In the genomic region with DNA sequence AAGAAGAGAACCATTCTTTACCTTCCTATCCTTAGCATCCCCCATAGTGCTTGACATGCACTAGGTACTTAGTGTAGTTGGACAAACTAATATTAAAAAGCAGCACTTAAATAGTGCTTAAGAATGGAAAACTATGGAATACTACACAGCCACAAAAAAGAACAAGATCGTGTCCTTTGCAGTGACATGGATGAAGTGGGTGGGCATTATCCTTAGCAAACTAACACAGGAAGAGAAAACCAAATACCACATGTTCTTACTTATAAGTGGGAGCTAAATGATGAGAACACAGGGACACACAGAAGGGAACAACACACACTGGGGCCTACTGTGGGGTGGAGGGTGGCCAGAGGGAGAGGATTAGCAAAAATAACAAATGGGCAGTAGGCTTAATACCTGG, we compare ENCODE assay signal across 31 cellular contexts.
A peak's percentile ranks its signal among the peaks of the same experiment; 100 is the strongest.
DNase-seq lines count a peak whose midpoint lies in the region; ATAC-seq and TF ChIP-seq lines count a peak whose summit lies in the region.
"Had no signal": no experiment of that assay in that cellular context is flagged by ENCODE, and none has a peak within 500 bp of the region (broad histone marks: within the 10 kb centered on the region; RNA-seq: fewer than 3 reads in every experiment).

No MANE protein-coding gene starts in this region.

- DNase-seq in osteocyte (ENCODE audit: extremely low spot score, unreplicated experiment), result no peak
- no peak for DNase-seq in epidermal melanocyte (ENCODE audit: insufficient read length, low spot score)
- DNase-seq: 8988T; ACHN; AML-193; BE2C; C1 segment of cervical spinal cord; Caco-2; Calu3; CD4-positive, alpha-beta memory T cell; CD4-positive, alpha-beta T cell; CD4-positive, CD25-positive, alpha-beta regulatory T cell; CD8-positive, alpha-beta memory T cell; CD8-positive, alpha-beta T cell; COR-L47; DMS 273 treated with DMSO at 0.1 percent for 48 hours; DMS153; DMS53; DMS79; DMS79 treated with DMSO at 0.1 percent for 48 hours; DND-41; EL had no signal

- H3K4me1 ChIP-seq in HEK293 (ENCODE audit: control insufficient read depth, insufficient read depth, low read length), result peaks cover 16% of the 10 kb centered on the region
- H3K4me1 ChIP-seq: A549; BE2C; BLaER1; BLaER1 treated with 17β-estradiol and CSF1 and Interleukin-3, amounts not matched to agents 10 nM and 100 nM; Caco-2 had no signal

- no peak overlapping the region for H3K4me3 Mint-ChIP-seq in osteocyte (ENCODE audit: unreplicated experiment)
- H3K4me3 Mint-ChIP-seq: B cell; CD14-positive monocyte; CD4-positive, alpha-beta memory T cell; CD4-positive, alpha-beta T cell; CD4-positive, CD25-positive, alpha-beta regulatory T cell; CD8-positive, alpha-beta memory T cell; CD8-positive, alpha-beta T cell had no signal

- POLR2A ChIA-PET in HEK293 (lab: Yijun Ruan, JAX), result no interaction called here

- no peak for TF ChIP-seq CTCF in HEK293 (tag by site-specific recombination; IDR thresholded peaks at IDR 0.05)
- TF ChIP-seq CTCF in osteocyte (IDR thresholded peaks at IDR 0.05), result no peak

- H3K9me3 Mint-ChIP-seq in osteocyte (ENCODE audit: unreplicated experiment), result no peaks in the 10 kb centered on the region
- H3K9me3 Mint-ChIP-seq: CD14-positive monocyte had no signal

- no peaks in the 10 kb centered on the region for H3K9me3 ChIP-seq in HEK293 (ENCODE audit: control insufficient read depth, insufficient read depth, low read depth, low read length)
- H3K9me3 ChIP-seq: A549, BE2C, BLaER1, Caco-2 had no signal

- H3K4me1 Mint-ChIP-seq in osteocyte (ENCODE audit: unreplicated experiment), result peaks cover 56% of the 10 kb centered on the region
- H3K4me1 Mint-ChIP-seq: B cell; CD14-positive monocyte; CD4-positive, alpha-beta memory T cell; CD4-positive, CD25-positive, alpha-beta regulatory T cell; CD8-positive, alpha-beta memory T cell had no signal

- H3K27ac Mint-ChIP-seq in osteocyte (ENCODE audit: unreplicated experiment), result peak overlapping the region; percentile 29
- H3K27ac Mint-ChIP-seq: B cell; CD14-positive monocyte; CD4-positive, alpha-beta memory T cell; CD4-positive, alpha-beta T cell; CD4-positive, CD25-positive, alpha-beta regulatory T cell; CD8-positive, alpha-beta memory T cell; CD8-positive, alpha-beta T cell had no signal

- H3K27ac ChIP-seq in HEK293 (ENCODE audit: extremely low read depth, low read depth, low read length), result no peak overlapping the region
- H3K27ac ChIP-seq: 22Rv1; A549; BLaER1; BLaER1 treated with 17β-estradiol and CSF1 and Interleukin-3, amounts not matched to agents 10 nM and 100 nM; C4-2B had no signal

- no peak for ATAC-seq in HG02588 (IDR thresholded peaks at IDR 0.05; ENCODE audit: unreplicated experiment)
- ATAC-seq: A549; CD8-positive, alpha-beta T cell had no signal

- peaks cover 76% of the 10 kb centered on the region for H3K36me3 Mint-ChIP-seq in osteocyte (ENCODE audit: unreplicated experiment)
- H3K36me3 Mint-ChIP-seq: CD14-positive monocyte; CD4-positive, alpha-beta memory T cell; CD4-positive, CD25-positive, alpha-beta regulatory T cell; CD8-positive, alpha-beta memory T cell; CD8-positive, alpha-beta T cell had no signal

- H3K36me3 ChIP-seq in HEK293 (ENCODE audit: control insufficient read depth in 2 of 2, insufficient read depth in 1 of 2, low read length in 2 of 2), result peaks cover 22 to 33% of the 10 kb centered on the region in 2 experiments
- H3K36me3 ChIP-seq: BE2C; BLaER1; BLaER1 treated with 17β-estradiol and CSF1 and Interleukin-3, amounts not matched to agents 10 nM and 100 nM had no signal

- no peak overlapping the region for H3K4me3 ChIP-seq in HEK293 (ENCODE audit: low read depth, low read length)
- H3K4me3 ChIP-seq: A549; BLaER1; BLaER1 treated with 17β-estradiol and CSF1 and Interleukin-3, amounts not matched to agents 10 nM and 100 nM had no signal

- no peaks in the 10 kb centered on the region for H3K27me3 Mint-ChIP-seq in osteocyte (ENCODE audit: unreplicated experiment)
- H3K27me3 Mint-ChIP-seq: B cell; CD4-positive, alpha-beta memory T cell; CD4-positive, alpha-beta T cell; CD4-positive, CD25-positive, alpha-beta regulatory T cell; CD8-positive, alpha-beta memory T cell had no signal

- CTCF ChIA-PET in HEK293 (lab: Yijun Ruan, JAX), result no interaction called here

TF ChIP-seq in HEK293, 187 proteins besides CTCF, POLR2A, EP300 and RAD21:
- TF ChIP-seq ZBTB20 (tag by site-specific recombination; IDR thresholded peaks at IDR 0.05), result no peak
- TF ChIP-seq ZXDB (tag by site-specific recombination; IDR thresholded peaks at IDR 0.05), result no peak
- TF ChIP-seq ZBTB7A (tag by site-specific recombination; IDR thresholded peaks at IDR 0.05; ENCODE audit: low read depth), result no peak
- TF ChIP-seq ZNF658 (tag by site-specific recombination; IDR thresholded peaks at IDR 0.05), result no peak
- no peak for TF ChIP-seq ZNF514 (tag by site-specific recombination; IDR thresholded peaks at IDR 0.05)
- TF ChIP-seq, protein P1, sequence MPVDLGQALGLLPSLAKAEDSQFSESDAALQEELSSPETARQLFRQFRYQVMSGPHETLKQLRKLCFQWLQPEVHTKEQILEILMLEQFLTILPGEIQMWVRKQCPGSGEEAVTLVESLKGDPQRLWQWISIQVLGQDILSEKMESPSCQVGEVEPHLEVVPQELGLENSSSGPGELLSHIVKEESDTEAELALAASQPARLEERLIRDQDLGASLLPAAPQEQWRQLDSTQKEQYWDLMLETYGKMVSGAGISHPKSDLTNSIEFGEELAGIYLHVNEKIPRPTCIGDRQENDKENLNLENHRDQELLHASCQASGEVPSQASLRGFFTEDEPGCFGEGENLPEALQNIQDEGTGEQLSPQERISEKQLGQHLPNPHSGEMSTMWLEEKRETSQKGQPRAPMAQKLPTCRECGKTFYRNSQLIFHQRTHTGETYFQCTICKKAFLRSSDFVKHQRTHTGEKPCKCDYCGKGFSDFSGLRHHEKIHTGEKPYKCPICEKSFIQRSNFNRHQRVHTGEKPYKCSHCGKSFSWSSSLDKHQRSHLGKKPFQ (tag by site-specific recombination; IDR thresholded peaks at IDR 0.05), result no peak
- TF ChIP-seq, protein P2, sequence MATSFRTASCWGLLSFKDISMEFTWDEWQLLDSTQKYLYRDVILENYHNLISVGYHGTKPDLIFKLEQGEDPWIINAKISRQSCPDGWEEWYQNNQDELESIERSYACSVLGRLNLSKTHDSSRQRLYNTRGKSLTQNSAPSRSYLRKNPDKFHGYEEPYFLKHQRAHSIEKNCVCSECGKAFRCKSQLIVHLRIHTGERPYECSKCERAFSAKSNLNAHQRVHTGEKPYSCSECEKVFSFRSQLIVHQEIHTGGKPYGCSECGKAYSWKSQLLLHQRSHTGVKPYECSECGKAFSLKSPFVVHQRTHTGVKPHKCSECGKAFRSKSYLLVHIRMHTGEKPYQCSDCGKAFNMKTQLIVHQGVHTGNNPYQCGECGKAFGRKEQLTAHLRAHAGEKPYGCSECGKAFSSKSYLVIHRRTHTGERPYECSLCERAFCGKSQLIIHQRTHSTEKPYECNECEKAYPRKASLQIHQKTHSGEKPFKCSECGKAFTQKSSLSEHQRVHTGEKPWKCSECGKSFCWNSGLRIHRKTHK (tag by site-specific recombination; IDR thresholded peaks at IDR 0.05), result no peak
- TF ChIP-seq TRIM28 (IDR thresholded peaks at IDR 0.05; ENCODE audit: borderline replicate concordance, low read length), result no peak
- no peak for TF ChIP-seq ZNF585B (tag by site-specific recombination; IDR thresholded peaks at IDR 0.05)
- TF ChIP-seq, protein P3, sequence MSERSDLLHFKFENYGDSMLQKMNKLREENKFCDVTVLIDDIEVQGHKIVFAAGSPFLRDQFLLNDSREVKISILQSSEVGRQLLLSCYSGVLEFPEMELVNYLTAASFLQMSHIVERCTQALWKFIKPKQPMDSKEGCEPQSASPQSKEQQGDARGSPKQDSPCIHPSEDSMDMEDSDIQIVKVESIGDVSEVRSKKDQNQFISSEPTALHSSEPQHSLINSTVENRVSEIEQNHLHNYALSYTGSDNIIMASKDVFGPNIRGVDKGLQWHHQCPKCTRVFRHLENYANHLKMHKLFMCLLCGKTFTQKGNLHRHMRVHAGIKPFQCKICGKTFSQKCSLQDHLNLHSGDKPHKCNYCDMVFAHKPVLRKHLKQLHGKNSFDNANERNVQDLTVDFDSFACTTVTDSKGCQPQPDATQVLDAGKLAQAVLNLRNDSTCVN (tag by site-specific recombination; optimal IDR thresholded peaks at IDR 0.05), result no peak
- TF ChIP-seq ZNF560 (tag by site-specific recombination; IDR thresholded peaks at IDR 0.05; ENCODE audit: borderline replicate concordance), result no peak
- TF ChIP-seq, protein P4, sequence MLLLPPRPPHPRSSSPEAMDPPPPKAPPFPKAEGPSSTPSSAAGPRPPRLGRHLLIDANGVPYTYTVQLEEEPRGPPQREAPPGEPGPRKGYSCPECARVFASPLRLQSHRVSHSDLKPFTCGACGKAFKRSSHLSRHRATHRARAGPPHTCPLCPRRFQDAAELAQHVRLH (tag by site-specific recombination; IDR thresholded peaks at IDR 0.05), result peak; percentile 76; the same call in 1 of the 2 replicates
- peak; percentile 94; the same call in 1 of the 2 replicates for TF ChIP-seq ZNF146 (tag by site-specific recombination; IDR thresholded peaks at IDR 0.05)
- TF ChIP-seq ZNF202 (tag by site-specific recombination; IDR thresholded peaks at IDR 0.05; ENCODE audit: borderline replicate concordance), result peak; percentile 61; the same call in 1 of the 2 replicates
TF ChIP-seq in HEK293: peak in this region for 3.
